In genomic region chr12:124796303-124796957, GRCh38 we compare ENCODE assay signal across 16 cellular contexts.
DNase-seq lines count a peak whose midpoint lies in the region; ATAC-seq and TF ChIP-seq lines count a peak whose summit lies in the region.
"Had no signal": no experiment of that assay in that cellular context is flagged by ENCODE, and none has a peak within 500 bp of the region (broad histone marks: within the 10 kb centered on the region; RNA-seq: fewer than 3 reads in every experiment).

No MANE protein-coding gene starts in this region.

- peak overlapping the region; percentile 34 for H3K18ac ChIP-seq in neuronal stem cell (ENCODE audit: low read length)

- no peak for TF ChIP-seq POLR2A in sigmoid colon (IDR thresholded peaks at IDR 0.05)

- no peaks in the 10 kb centered on the region for H3K79me1 ChIP-seq in neuronal stem cell (ENCODE audit: low read depth, low read length)

- CTCF ChIA-PET in CD4-positive, alpha-beta memory T cell (lab: Charles Lee; ENCODE audit: partially characterized antibody), result interaction anchor here (0.7 to 1.3 kb wide), 2 partner anchors 9 to 25 kb away, joined by 3 to 4 read pairs; no protein-coding TSS in a partner anchor
- CTCF ChIA-PET in activated CD8-positive, alpha-beta T cell treated with anti-CD3 and anti-CD28 coated beads, Interleukin-2, amount 10 ng/mL, durations not matched to agents 7 days and 5 days (lab: Charles Lee), result interaction anchor here (0.6 to 1.9 kb wide), 4 partner anchors 10 to 110 kb away, joined by 3 to 6 read pairs (median 3); no protein-coding TSS in a partner anchor

- no peak overlapping the region for H4K8ac ChIP-seq in neuronal stem cell (ENCODE audit: low read depth, low read length)

- no peak overlapping the region for H3K4me3 ChIP-seq in CD4-positive, alpha-beta memory T cell (ENCODE audit: low read length in 2 of 2)
- H3K4me3 ChIP-seq in neuronal stem cell (ENCODE audit: low read length in 2 of 2), result no peak overlapping the region
- H3K4me3 ChIP-seq in sigmoid colon, result no peak overlapping the region
- H3K4me3 ChIP-seq: esophagus squamous epithelium, heart right ventricle had no signal

- no peaks in the 10 kb centered on the region for H3K27me3 ChIP-seq in CD4-positive, alpha-beta memory T cell (ENCODE audit: insufficient read depth, low read length)
- H3K27me3 ChIP-seq in neuronal stem cell (ENCODE audit: control insufficient read depth in 3 of 3, insufficient read depth in 3 of 3, low read depth in 1 of 3, low read length in 3 of 3) (no peaks in the 10 kb centered on the region), sigmoid colon (no peaks in the 10 kb centered on the region)
- H3K27me3 ChIP-seq: esophagus squamous epithelium, heart right ventricle had no signal

- no peak for TF ChIP-seq CTCF in glutamatergic neuron (IDR thresholded peaks at IDR 0.05; ENCODE audit: partially characterized antibody, unreplicated experiment)
- no peak for TF ChIP-seq CTCF in sigmoid colon (IDR thresholded peaks at IDR 0.05)

- intact Hi-C loops in CD4-positive, alpha-beta memory T cell (cut with micrococcal nuclease), result no loop called here
- intact Hi-C loops in sigmoid colon (cut with DNase I), result no loop called here

- H3K4me3 Mint-ChIP-seq in CD4-positive, alpha-beta memory T cell, result peak overlapping the region in 5 of 8 donors; percentile 4 to 58 (median 46)
- no peak overlapping the region for H3K4me3 Mint-ChIP-seq in activated CD8-positive, alpha-beta T cell treated with anti-CD3 and anti-CD28 coated beads, Interleukin-2, amount 10 ng/mL, durations not matched to agents 7 days and 5 days
- H3K4me3 Mint-ChIP-seq in glutamatergic neuron (ENCODE audit: unreplicated experiment), result no peak overlapping the region

- no peak overlapping the region for H3K4me2 ChIP-seq in neuronal stem cell (ENCODE audit: insufficient read depth, low read length, poor library complexity, severe bottlenecking)

- H3K27ac ChIP-seq in CD4-positive, alpha-beta memory T cell (ENCODE audit: low read depth, low read length), result no peak overlapping the region
- H3K27ac ChIP-seq in neuronal stem cell (replicated peaks; ENCODE audit: low read length), result no peak overlapping the region
- H3K27ac ChIP-seq in sigmoid colon, result no peak overlapping the region
- H3K27ac ChIP-seq: C4-2B, esophagus squamous epithelium, heart right ventricle, parathyroid adenoma, WERI-Rb-1 had no signal

- H3K4ac ChIP-seq in neuronal stem cell (ENCODE audit: low read length), result no peak overlapping the region

- H4K91ac ChIP-seq in neuronal stem cell (ENCODE audit: low read depth, low read length, poor library complexity), result peak overlapping the region; percentile 77

- peak overlapping the region; percentile 2 for H2BK15ac ChIP-seq in neuronal stem cell (ENCODE audit: low read length)

- H3K27ac Mint-ChIP-seq in CD4-positive, alpha-beta memory T cell, result peak overlapping the region in 4 of 7 donors; percentile 75 to 87 (median 79)
- H3K27ac Mint-ChIP-seq in activated CD8-positive, alpha-beta T cell treated with anti-CD3 and anti-CD28 coated beads, Interleukin-2, amount 10 ng/mL, durations not matched to agents 7 days and 5 days, result no peak overlapping the region
- H3K27ac Mint-ChIP-seq in glutamatergic neuron (ENCODE audit: unreplicated experiment), result no peak overlapping the region

- ATAC-seq in GM21360 (IDR thresholded peaks at IDR 0.05; ENCODE audit: unreplicated experiment), result peak; percentile 32
- peak; percentile 33 for ATAC-seq in activated CD8-positive, alpha-beta T cell treated with anti-CD3 and anti-CD28 coated beads, Interleukin-2, amount 10 ng/mL, durations not matched to agents 7 days and 5 days
- ATAC-seq in HG03175 (IDR thresholded peaks at IDR 0.05; ENCODE audit: unreplicated experiment), result no peak
- ATAC-seq: heart right ventricle had no signal

- no peak overlapping the region for H3K14ac ChIP-seq in neuronal stem cell (ENCODE audit: low read length)

- no peaks in the 10 kb centered on the region for H3K36me3 ChIP-seq in CD4-positive, alpha-beta memory T cell (ENCODE audit: insufficient read depth, low read length)
- H3K36me3 ChIP-seq in neuronal stem cell (replicated peaks in 1 of 2; ENCODE audit: control insufficient read depth in 2 of 2, insufficient read depth in 2 of 2, low read length in 2 of 2) (peaks cover 0 to 31% of the 10 kb centered on the region in 2 donors), sigmoid colon (peaks cover 0 to 8% (median 2%) of the 10 kb centered on the region in 4 donors)

- H3K9me3 ChIP-seq in CD4-positive, alpha-beta memory T cell (ENCODE audit: control insufficient read depth in 1 of 2, low read length in 2 of 2), result no peaks in the 10 kb centered on the region
- H3K9me3 ChIP-seq in neuronal stem cell (replicated peaks in 1 of 2; ENCODE audit: control insufficient read depth in 2 of 2, insufficient read depth in 1 of 2, low read depth in 1 of 2, low read length in 2 of 2), result peaks cover 0 to 5% of the 10 kb centered on the region in 2 donors
- H3K9me3 ChIP-seq in sigmoid colon, result no peaks in the 10 kb centered on the region
- H3K9me3 ChIP-seq: esophagus squamous epithelium, heart right ventricle had no signal

- H3K9ac ChIP-seq in neuronal stem cell (ENCODE audit: low read depth, low read length, poor library complexity), result no peak overlapping the region
- H3K9ac ChIP-seq: parathyroid adenoma had no signal

- H2AK5ac ChIP-seq in neuronal stem cell (ENCODE audit: low read depth, low read length), result no peak overlapping the region

- no CpG with 5 or more reads among the region's 13 CpGs for WGBS in neuronal stem cell (ENCODE audit: extremely low coverage in 2 of 2, insufficient read length in 2 of 2, insufficient replicate concordance in 1 of 2), 2 donors
- WGBS in sigmoid colon, 2 donors, result 72 to 80% methylated on average over 13 of the region's 13 CpGs

- TF ChIP-seq EP300 in sigmoid colon (IDR thresholded peaks at IDR 0.05), result no peak

- no peak overlapping the region for H3K23ac ChIP-seq in neuronal stem cell (ENCODE audit: low read depth, low read length, poor library complexity)

- H2BK120ac ChIP-seq in neuronal stem cell (ENCODE audit: low read depth, low read length), result peak overlapping the region; percentile 32

- H3K27me3 Mint-ChIP-seq in CD4-positive, alpha-beta memory T cell, result no peaks in the 10 kb centered on the region
- no peaks in the 10 kb centered on the region for H3K27me3 Mint-ChIP-seq in activated CD8-positive, alpha-beta T cell treated with anti-CD3 and anti-CD28 coated beads, Interleukin-2, amount 10 ng/mL, durations not matched to agents 7 days and 5 days (ENCODE audit: low read depth)
- H3K27me3 Mint-ChIP-seq in glutamatergic neuron (ENCODE audit: unreplicated experiment), result no peaks in the 10 kb centered on the region

- POLR2A ChIA-PET in CD4-positive, alpha-beta memory T cell (lab: Charles Lee; ENCODE audit: partially characterized antibody), result no interaction called here
- POLR2A ChIA-PET in activated CD8-positive, alpha-beta T cell treated with anti-CD3 and anti-CD28 coated beads, Interleukin-2, amount 10 ng/mL, durations not matched to agents 7 days and 5 days (lab: Charles Lee), result interaction anchor here (0.8 to 0.9 kb wide), 2 partner anchors 66 to 117 kb away, joined by 3 read pairs; no protein-coding TSS in a partner anchor

- no peaks in the 10 kb centered on the region for H3K36me3 Mint-ChIP-seq in CD4-positive, alpha-beta memory T cell
- H3K36me3 Mint-ChIP-seq in activated CD8-positive, alpha-beta T cell treated with anti-CD3 and anti-CD28 coated beads, Interleukin-2, amount 10 ng/mL, durations not matched to agents 7 days and 5 days (ENCODE audit: low read depth), result peaks cover 5% of the 10 kb centered on the region
- H3K36me3 Mint-ChIP-seq in glutamatergic neuron (ENCODE audit: unreplicated experiment), result no peaks in the 10 kb centered on the region

- H2AFZ ChIP-seq in neuronal stem cell (ENCODE audit: low read length), result no peak overlapping the region
- H2AFZ ChIP-seq: parathyroid adenoma had no signal

- peaks cover 14% of the 10 kb centered on the region for H3K4me1 ChIP-seq in CD4-positive, alpha-beta memory T cell (ENCODE audit: insufficient read depth, low read length)
- H3K4me1 ChIP-seq in neuronal stem cell (ENCODE audit: control insufficient read depth in 2 of 2, insufficient read depth in 1 of 2, low read depth in 1 of 2, low read length in 2 of 2), result peaks cover 14 to 16% of the 10 kb centered on the region in 2 donors
- H3K4me1 ChIP-seq in sigmoid colon, result no peaks in the 10 kb centered on the region
- H3K4me1 ChIP-seq: esophagus squamous epithelium, parathyroid adenoma had no signal

- no peaks in the 10 kb centered on the region for H3K9me3 Mint-ChIP-seq in CD4-positive, alpha-beta memory T cell
- H3K9me3 Mint-ChIP-seq in activated CD8-positive, alpha-beta T cell treated with anti-CD3 and anti-CD28 coated beads, Interleukin-2, amount 10 ng/mL, durations not matched to agents 7 days and 5 days (ENCODE audit: insufficient read depth), result no peaks in the 10 kb centered on the region
- H3K9me3 Mint-ChIP-seq in glutamatergic neuron (ENCODE audit: unreplicated experiment), result peaks cover 2% of the 10 kb centered on the region

- no peak overlapping the region for H2BK12ac ChIP-seq in neuronal stem cell (ENCODE audit: low read length)

- H2BK5ac ChIP-seq in neuronal stem cell (ENCODE audit: low read length), result peak overlapping the region; percentile 0

- DNase-seq in CD4-positive, alpha-beta memory T cell, result no peak
- DNase-seq in activated CD8-positive, alpha-beta T cell treated with anti-CD3 and anti-CD28 coated beads, Interleukin-2, amount 10 ng/mL, durations not matched to agents 7 days and 5 days, result no peak
- no peak for DNase-seq in neuronal stem cell (ENCODE audit: low spot score)
- no peak for DNase-seq in glutamatergic neuron
- no peak for DNase-seq in sigmoid colon
- no peak for DNase-seq in NOMO-1 treated with DMSO at 0.1 percent for 48 hours (lab: John Stamatoyannopoulos, UW; ENCODE audit: unreplicated experiment)
- DNase-seq: cortex of kidney, esophagus squamous epithelium, heart right ventricle, NCI-H187, NCI-H524, WERI-Rb-1 had no signal

- peaks cover 8 to 25% (median 18%) of the 10 kb centered on the region in 4 donors for H3K4me1 Mint-ChIP-seq in CD4-positive, alpha-beta memory T cell
- H3K4me1 Mint-ChIP-seq in activated CD8-positive, alpha-beta T cell treated with anti-CD3 and anti-CD28 coated beads, Interleukin-2, amount 10 ng/mL, durations not matched to agents 7 days and 5 days (ENCODE audit: low read depth), result peaks cover 13% of the 10 kb centered on the region
- peaks cover 9% of the 10 kb centered on the region for H3K4me1 Mint-ChIP-seq in glutamatergic neuron (ENCODE audit: low read depth, unreplicated experiment)

Comparison
In these comparisons a context has a peak if more than half of its experiments do, and no peak if none do; other contexts are left out.
1. H3K27ac Mint-ChIP-seq: peak in CD4-positive, alpha-beta memory T cell (4 of 7); none in activated CD8-positive, alpha-beta T cell treated with anti-CD3 and anti-CD28 coated beads, Interleukin-2, amount 10 ng/mL, durations not matched to agents 7 days and 5 days (single experiment) and glutamatergic neuron (single experiment).
2. H3K4me3 Mint-ChIP-seq: peak in CD4-positive, alpha-beta memory T cell (5 of 8); none in activated CD8-positive, alpha-beta T cell treated with anti-CD3 and anti-CD28 coated beads, Interleukin-2, amount 10 ng/mL, durations not matched to agents 7 days and 5 days (single experiment) and glutamatergic neuron (single experiment).